ENCODE assay signal across 8 cellular contexts in the genomic region with DNA sequence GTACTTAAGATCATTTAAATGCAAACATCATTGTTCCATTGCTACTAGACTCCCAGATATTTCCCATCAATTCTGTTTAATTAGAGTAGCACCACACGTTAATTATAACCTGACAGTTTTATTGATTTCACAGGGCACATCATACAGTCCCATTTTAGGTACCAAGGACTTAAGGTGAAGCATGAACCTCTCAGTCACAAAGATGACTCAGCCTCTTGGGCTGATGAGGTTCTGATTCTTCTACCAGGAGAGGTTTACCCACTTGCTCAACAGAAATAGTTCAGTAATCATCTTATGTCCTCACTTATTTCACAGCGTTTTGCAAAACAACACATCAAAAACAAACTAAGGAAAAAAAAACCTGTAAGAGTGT.
DNase-seq lines count a peak whose midpoint lies in the region; ATAC-seq and TF ChIP-seq lines count a peak whose summit lies in the region.

No MANE protein-coding gene starts in this region.

- TF ChIP-seq EP300 in SK-N-SH (IDR thresholded peaks at IDR 0.05; ENCODE audit: borderline replicate concordance in 1 of 2, low read depth in 1 of 2, low read length in 1 of 2) = no peak

- H3K4me3 ChIP-seq in SK-N-SH (ENCODE audit: low read depth in 2 of 2, low read length in 1 of 2) (peak overlapping the region in 1 of 2 experiments; percentile 56; a peak in 1 of 4 replicates), esophagus (ENCODE audit: low read depth in 1 of 2, low read length in 2 of 2) (no peak overlapping the region), rectal smooth muscle tissue (ENCODE audit: low read length) (peak overlapping the region; percentile 59)

- TF ChIP-seq CTCF in SK-N-SH (IDR thresholded peaks at IDR 0.05) = no peak

- H3K4me2 ChIP-seq in SK-N-SH = peak overlapping the region; percentile 91

- H3K9ac ChIP-seq in SK-N-SH = peak overlapping the region; percentile 82
- no peak overlapping the region for H3K9ac ChIP-seq in rectal smooth muscle tissue (ENCODE audit: low read length)

- H3K27ac ChIP-seq in SK-N-SH (ENCODE audit: low read depth in 2 of 2, low read length in 1 of 2) (peak overlapping the region; percentile 99), esophagus (ENCODE audit: low read depth in 2 of 2, low read length in 1 of 2) (peak overlapping the region; percentile 87 to 89), rectal smooth muscle tissue (ENCODE audit: low read depth, low read length) (peak overlapping the region; percentile 75)

- no peaks in the 10 kb centered on the region for H4K20me1 ChIP-seq in SK-N-SH (ENCODE audit: insufficient read depth)

- no peak for ATAC-seq in GM18873 (IDR thresholded peaks at IDR 0.05; ENCODE audit: low FRiP score, unreplicated experiment)

- CTCF ChIA-PET in SK-N-SH (lab: Yijun Ruan, JAX) = interaction anchor here (1.1 to 1.9 kb wide), 4 partner anchors 8 to 154 kb away, joined by 3 to 6 read pairs (median 4); no protein-coding TSS in a partner anchor

- no peaks in the 10 kb centered on the region for H3K9me2 ChIP-seq in SK-N-SH

- H3F3A ChIP-seq in SK-N-SH (replicated peaks; ENCODE audit: insufficient read depth) = peaks cover 62% of the 10 kb centered on the region

- H2AFZ ChIP-seq in SK-N-SH (ENCODE audit: low read depth) = peak overlapping the region; percentile 47; the same call in 1 of the 2 replicates

- H3K36me3 ChIP-seq in SK-N-SH (replicated peaks in 1 of 2; ENCODE audit: control insufficient read depth in 1 of 2, insufficient read depth in 2 of 2, low read length in 1 of 2) = no peaks in the 10 kb centered on the region
- no peaks in the 10 kb centered on the region for H3K36me3 ChIP-seq in esophagus (ENCODE audit: control insufficient read depth in 2 of 2, insufficient read depth in 2 of 2, low read length in 1 of 2)
- H3K36me3 ChIP-seq in rectal smooth muscle tissue (ENCODE audit: control insufficient read depth, insufficient read depth, low read length) = no peaks in the 10 kb centered on the region

- H3K9me3 ChIP-seq in SK-N-SH (no peaks in the 10 kb centered on the region), esophagus (ENCODE audit: control insufficient read depth in 2 of 2, insufficient read depth in 1 of 2, low read depth in 1 of 2, low read length in 1 of 2) (no peaks in the 10 kb centered on the region)

- no peak for TF ChIP-seq RAD21 in SK-N-SH (IDR thresholded peaks at IDR 0.05; ENCODE audit: low read length)

- peak; percentile 55 for DNase-seq in GM04503 (ENCODE audit: low read depth)
- no peak for DNase-seq in SK-N-SH
- DNase-seq in SW480 (ENCODE audit: low spot score) = no peak
- no peak for DNase-seq in NCI-H146 (lab: John Stamatoyannopoulos, UW)
- DNase-seq in SHP77 (lab: John Stamatoyannopoulos, UW) = no peak

- H3K4me1 ChIP-seq in SK-N-SH (ENCODE audit: control insufficient read depth in 1 of 2, insufficient read depth in 2 of 2, low read depth in 1 of 2, low read length in 1 of 2) = peaks cover 56 to 57% of the 10 kb centered on the region in 2 experiments
- H3K4me1 ChIP-seq in esophagus (ENCODE audit: control insufficient read depth in 2 of 2, insufficient read depth in 2 of 2, low read length in 1 of 2) = peaks cover 5 to 14% of the 10 kb centered on the region in 2 donors
- H3K4me1 ChIP-seq in rectal smooth muscle tissue (ENCODE audit: control insufficient read depth, insufficient read depth, low read length) = peaks cover 8% of the 10 kb centered on the region

- POLR2A ChIA-PET in SK-N-SH (lab: Yijun Ruan, JAX) = interaction anchor here (0.7 to 2.3 kb wide), 4 partner anchors 19 to 203 kb away, joined by 3 to 7 read pairs (median 6); no protein-coding TSS in a partner anchor

- WGBS in SK-N-SH (ENCODE audit: low lambda C conversion rate) = 24% methylated on average over 2 of the region's 2 CpGs
- 31 to 44% methylated on average over 2 of the region's 2 CpGs for WGBS in esophagus, 2 donors

- H3K27me3 ChIP-seq in SK-N-SH (ENCODE audit: insufficient read depth) (no peaks in the 10 kb centered on the region), esophagus (ENCODE audit: control insufficient read depth in 1 of 2, insufficient read depth in 2 of 2, low read length in 2 of 2) (no peaks in the 10 kb centered on the region), rectal smooth muscle tissue (ENCODE audit: control insufficient read depth, insufficient read depth, low read length) (no peaks in the 10 kb centered on the region)

- H3K79me2 ChIP-seq in SK-N-SH (ENCODE audit: insufficient read depth) = peaks cover 54% of the 10 kb centered on the region

TF ChIP-seq in SK-N-SH, 30 proteins besides CTCF, POLR2A, EP300 and RAD21:
- no peak for TF ChIP-seq RXRA (IDR thresholded peaks at IDR 0.05; ENCODE audit: borderline replicate concordance, low read depth)
